ENCODE assay signal across 11 cellular contexts in the genomic region with DNA sequence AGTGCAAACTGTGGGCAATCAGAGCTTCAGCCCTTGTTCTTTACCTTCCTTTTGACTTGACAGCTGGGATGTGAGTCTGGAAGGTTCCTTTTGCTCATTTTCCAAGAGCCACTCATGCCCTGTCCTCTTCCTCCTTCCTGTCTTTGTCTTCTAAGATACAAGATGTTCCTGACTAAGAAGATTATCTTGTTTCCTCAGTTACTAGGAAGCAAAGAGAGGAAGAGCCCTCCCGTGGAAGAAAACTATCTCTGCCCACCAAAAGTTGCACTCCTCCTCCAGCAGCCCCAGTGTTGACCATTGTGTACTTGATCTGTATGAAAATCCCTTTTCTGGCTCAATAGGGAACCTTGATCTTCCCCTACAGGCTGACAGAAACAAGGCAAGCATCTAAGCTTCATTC.
"Had no signal": no experiment of that assay in that cellular context is flagged by ENCODE, and none has a peak within 500 bp of the region (broad histone marks: within the 10 kb centered on the region; RNA-seq: fewer than 3 reads in every experiment).

No MANE protein-coding gene starts in this region.

- H3K27ac ChIP-seq: hepatocyte, psoas muscle, vagina had no signal

- H3K4me2 ChIP-seq: hepatocyte had no signal

- H3K27me3 ChIP-seq: gastroesophageal sphincter, hepatocyte, vagina had no signal

- H3K4me3 ChIP-seq: gastroesophageal sphincter, hepatocyte, psoas muscle, vagina had no signal

- DNase-seq: activated CD4-positive, alpha-beta T cell treated with anti-CD3 and anti-CD28 coated beads, Interleukin-2, amount 50 U/mL, for 1 hour; cerebellar nuclear complex; occipital lobe; psoas muscle; stimulated activated CD4-positive, alpha-beta T cell treated with anti-CD3 and anti-CD28 coated beads, Interleukin-4, amount 100 ng/mL, for 1 hour; stimulated activated CD8-positive, alpha-beta memory T cell treated with anti-CD3 and anti-CD28 coated beads, Interleukin-4, amount 100 ng/mL, for 48 hours; stimulated activated naive CD8-positive, alpha-beta T cell treated with anti-CD3 and anti-CD28 coated beads, Interleukin-15, Interleukin-2, amounts not matched to agents 100 U/mL and 50 U/mL, for 24 hours had no signal

- H3K36me3 ChIP-seq: gastroesophageal sphincter, vagina had no signal

- H3K79me2 ChIP-seq: hepatocyte had no signal

- ATAC-seq: gastroesophageal sphincter; natural killer cell treated with Interleukin-12 subunit alpha and Interleukin-12 subunit beta and Interleukin-15 and Interleukin-18, amount 100 ng/mL, for 72 hours; psoas muscle; stimulated activated naive CD8-positive, alpha-beta T cell treated with anti-CD3 and anti-CD28 coated beads, Interleukin-15, Interleukin-2, amounts not matched to agents 100 U/mL and 50 U/mL, for 24 hours had no signal

- H3K9me3 ChIP-seq: gastroesophageal sphincter, psoas muscle, vagina had no signal

- H3K4me1 ChIP-seq: gastroesophageal sphincter, psoas muscle, vagina had no signal

- H2AFZ ChIP-seq: hepatocyte had no signal
